Comparison of ENCODE assay signal across 15 cellular contexts in the genomic region with DNA sequence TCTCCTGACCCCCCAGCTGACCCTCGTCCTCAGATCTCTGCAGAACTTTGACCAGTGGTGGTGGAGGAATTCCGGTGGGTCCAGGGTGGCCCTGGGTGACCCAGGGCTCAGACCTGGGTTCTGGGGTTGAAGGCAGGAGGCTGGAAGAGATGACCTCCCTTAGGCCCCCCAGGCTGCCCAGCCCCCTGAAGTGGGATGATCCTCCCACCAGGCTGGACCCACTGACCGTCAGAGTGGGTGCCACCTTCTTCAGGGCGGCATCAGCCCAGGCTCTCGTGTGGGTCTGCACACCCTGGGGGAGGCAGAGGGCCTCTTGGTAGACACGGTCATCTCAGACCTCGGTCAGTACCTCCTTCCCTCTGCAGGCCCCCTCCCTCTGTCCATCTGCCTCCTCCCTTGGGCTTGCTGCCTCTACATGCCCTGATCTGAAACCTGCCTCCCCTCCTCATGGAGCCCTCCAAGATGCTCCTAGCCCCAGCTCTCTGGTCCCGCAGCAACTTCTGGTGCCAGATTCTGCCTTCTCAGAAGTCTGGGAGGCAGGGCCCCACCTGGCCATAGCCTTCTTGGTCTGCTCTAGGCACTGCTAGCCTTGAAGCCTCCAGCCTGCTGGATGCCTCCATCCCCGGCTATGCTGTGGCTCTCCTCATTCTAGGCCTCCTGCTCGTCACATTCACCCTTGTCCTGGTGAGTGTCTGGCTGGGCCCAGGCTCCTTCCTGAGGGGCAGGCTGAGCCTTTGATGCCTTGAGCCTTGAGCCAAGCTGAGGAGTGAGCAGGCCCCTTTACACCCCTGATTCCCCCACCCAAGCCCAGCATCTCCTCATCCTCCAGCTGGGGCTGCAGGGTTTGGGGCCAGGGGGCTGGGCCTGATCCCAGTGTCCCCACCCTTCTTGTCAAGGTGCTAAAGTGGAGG. TPM values are rescaled to one million over a fixed set of nuclear protein-coding genes. Genes with fewer than 3 reads are reported as not detected.
DNase-seq lines count a peak whose midpoint lies in the region; ATAC-seq and TF ChIP-seq lines count a peak whose summit lies in the region.
"Had no signal": no experiment of that assay in that cellular context is flagged by ENCODE, and none has a peak within 500 bp of the region (broad histone marks: within the 10 kb centered on the region; RNA-seq: fewer than 3 reads in every experiment).

No MANE protein-coding gene starts in this region.

- H3K14ac ChIP-seq in IMR-90 (replicated peaks; ENCODE audit: low read depth, low read length), result no peak overlapping the region

- no peak overlapping the region for H3K4me2 ChIP-seq in IMR-90 (ENCODE audit: low read depth, low read length)
- H3K4me2 ChIP-seq: BLaER1 treated with 17β-estradiol and CSF1 and Interleukin-3, amounts not matched to agents 10 nM and 100 nM had no signal

- dilution Hi-C loops in IMR-90 (cut with HindIII; ENCODE audit: low sequenced_read_pairs, unreplicated experiment), result no loop called here

- no peak for ATAC-seq in IMR-90 (ENCODE audit: low read depth)
- no peak for ATAC-seq in GM19397 (IDR thresholded peaks at IDR 0.05; ENCODE audit: unreplicated experiment)
- ATAC-seq: CD8-positive, alpha-beta T cell; HepG2 had no signal

- DNase-seq in IMR-90, result no peak
- DNase-seq in mesenteric fat pad (ENCODE audit: low spot score), result peak; percentile 85
- peak; percentile 59 for DNase-seq in posterior vena cava (ENCODE audit: low spot score)
- no peak for DNase-seq in NCI-H1694 treated with DMSO at 0.1 percent for 48 hours (lab: John Stamatoyannopoulos, UW)
- DNase-seq in EL, result no peak
- DNase-seq: Calu3; CD8-positive, alpha-beta T cell; DMS53; DND-41 had no signal

- H3K56ac ChIP-seq in IMR-90 (ENCODE audit: extremely low read depth, insufficient read depth, low read length), result no peak overlapping the region

- no peak overlapping the region for H3K27ac ChIP-seq in IMR-90 (ENCODE audit: insufficient read depth, low read length)
- H3K27ac ChIP-seq: BLaER1 treated with 17β-estradiol and CSF1 and Interleukin-3, amounts not matched to agents 10 nM and 100 nM had no signal

- peaks cover 29% of the 10 kb centered on the region for H3K4me1 Mint-ChIP-seq in dendritic cell treated with granulocyte-macrophage colony-stimulating factor and Interleukin-4, amounts not matched to agents 40 ng/mL and 50 ng/mL, for 4 days (ENCODE audit: low read depth)

- H3K4ac ChIP-seq in IMR-90 (ENCODE audit: low read depth, low read length), result no peak overlapping the region

- no TSS peak for BruUV-seq in IMR-90 (replicated peaks; lab: Mats Ljungman, UMichigan)

- H4K91ac ChIP-seq in IMR-90 (ENCODE audit: insufficient read depth, low read depth, low read length), result no peak overlapping the region

- H3K23ac ChIP-seq in IMR-90 (ENCODE audit: low read depth, low read length), result no peak overlapping the region

- H3K27me3 Mint-ChIP-seq in dendritic cell treated with granulocyte-macrophage colony-stimulating factor and Interleukin-4, amounts not matched to agents 40 ng/mL and 50 ng/mL, for 4 days, result no peaks in the 10 kb centered on the region
- H3K27me3 Mint-ChIP-seq: B cell had no signal

- H3K79me1 ChIP-seq in IMR-90 (ENCODE audit: low read depth in 1 of 2, low read length in 2 of 2), result peaks cover 0 to 6% of the 10 kb centered on the region in 2 experiments; a peak in 1 of 4 replicates

- H2AK5ac ChIP-seq in IMR-90 (ENCODE audit: low read depth, low read length), result no peak overlapping the region

- H4K8ac ChIP-seq in IMR-90 (ENCODE audit: low read depth in 2 of 2, low read length in 2 of 2), result no peak overlapping the region

- no peaks in the 10 kb centered on the region for H3K9me3 Mint-ChIP-seq in dendritic cell treated with granulocyte-macrophage colony-stimulating factor and Interleukin-4, amounts not matched to agents 40 ng/mL and 50 ng/mL, for 4 days
- H3K9me3 Mint-ChIP-seq: CD8-positive, alpha-beta T cell had no signal

- no peak for TF ChIP-seq POLR2A in IMR-90 (IDR thresholded peaks at IDR 0.05; ENCODE audit: low read depth, low read length)

- H3K36me3 Mint-ChIP-seq in dendritic cell treated with granulocyte-macrophage colony-stimulating factor and Interleukin-4, amounts not matched to agents 40 ng/mL and 50 ng/mL, for 4 days (ENCODE audit: low read depth), result peaks cover 6% of the 10 kb centered on the region
- H3K36me3 Mint-ChIP-seq: CD8-positive, alpha-beta T cell had no signal

- H4K20me1 ChIP-seq in IMR-90 (ENCODE audit: insufficient read depth, low read length), result no peaks in the 10 kb centered on the region
- H4K20me1 ChIP-seq: BLaER1 treated with 17β-estradiol and CSF1 and Interleukin-3, amounts not matched to agents 10 nM and 100 nM had no signal

- H3K4me1 ChIP-seq in IMR-90 (ENCODE audit: control insufficient read depth, insufficient read depth, low read length), result peaks cover 2% of the 10 kb centered on the region

- 88% methylated on average over 4 of the region's 10 CpGs; no CpG with 5 or more reads in 1 of the 2 experiments for WGBS in IMR-90 (ENCODE audit: extremely low coverage in 2 of 2, insufficient read length in 1 of 2), 2 experiments

- TF ChIP-seq CTCF in IMR-90 (conservative IDR thresholded peaks at IDR 0.05; ENCODE audit: low read depth, low read length), result no peak

- no peak overlapping the region for H3K18ac ChIP-seq in IMR-90 (ENCODE audit: low read depth, low read length)

- H3K4me3 Mint-ChIP-seq in dendritic cell treated with granulocyte-macrophage colony-stimulating factor and Interleukin-4, amounts not matched to agents 40 ng/mL and 50 ng/mL, for 4 days, result no peak overlapping the region
- H3K4me3 Mint-ChIP-seq: B cell; CD8-positive, alpha-beta T cell had no signal

- H3K27me3 ChIP-seq in IMR-90 (ENCODE audit: control insufficient read depth, insufficient read depth, low read length), result no peaks in the 10 kb centered on the region; the same call in 1 of the 2 replicates
- H3K27me3 ChIP-seq: BLaER1 treated with 17β-estradiol and CSF1 and Interleukin-3, amounts not matched to agents 10 nM and 100 nM had no signal

- POLR2A ChIA-PET in IMR-90 (lab: Charles Lee; ENCODE audit: unreplicated experiment), result no interaction called here

- H2AFZ ChIP-seq in IMR-90 (replicated peaks; ENCODE audit: low read length, poor library complexity), result peak overlapping the region; percentile 23

- H3K9me1 ChIP-seq in IMR-90 (ENCODE audit: insufficient read depth, low read length), result peaks cover 3% of the 10 kb centered on the region

- H3K27ac Mint-ChIP-seq in dendritic cell treated with granulocyte-macrophage colony-stimulating factor and Interleukin-4, amounts not matched to agents 40 ng/mL and 50 ng/mL, for 4 days, result peak overlapping the region; percentile 39
- H3K27ac Mint-ChIP-seq: B cell; CD8-positive, alpha-beta T cell had no signal

- in situ Hi-C loops in IMR-90 (cut with MboI; ENCODE audit: low sequenced_read_pairs), result no loop called here

- H2BK120ac ChIP-seq in IMR-90 (ENCODE audit: low read depth, low read length), result no peak overlapping the region

- no peaks in the 10 kb centered on the region for H3K36me3 ChIP-seq in IMR-90 (ENCODE audit: control insufficient read depth, insufficient read depth, low read length)
- H3K36me3 ChIP-seq: BLaER1 treated with 17β-estradiol and CSF1 and Interleukin-3, amounts not matched to agents 10 nM and 100 nM; HAP-1 had no signal

- H2BK15ac ChIP-seq in IMR-90 (ENCODE audit: low read depth, low read length), result no peak overlapping the region

- no peak for TF ChIP-seq RAD21 in IMR-90 (IDR thresholded peaks at IDR 0.05; ENCODE audit: low read length)

- H4K5ac ChIP-seq in IMR-90 (ENCODE audit: low read depth, low read length), result no peak overlapping the region

- no peak overlapping the region for H2BK5ac ChIP-seq in IMR-90 (ENCODE audit: low read depth, low read length, poor library complexity, severe bottlenecking)

- no peak overlapping the region for H2BK20ac ChIP-seq in IMR-90 (ENCODE audit: low read depth, low read length)

- H3K4me3 ChIP-seq in IMR-90 (ENCODE audit: insufficient read depth, low read depth, low read length), result no peak overlapping the region
- H3K4me3 ChIP-seq: BLaER1 treated with 17β-estradiol and CSF1 and Interleukin-3, amounts not matched to agents 10 nM and 100 nM; HAP-1 had no signal

- no peak overlapping the region for H2AK9ac ChIP-seq in IMR-90 (replicated peaks; ENCODE audit: low read depth, low read length, poor library complexity)

- intact Hi-C loops in IMR-90 (cut with micrococcal nuclease), result no loop called here
- intact Hi-C loops in dendritic cell treated with granulocyte-macrophage colony-stimulating factor and Interleukin-4, amounts not matched to agents 40 ng/mL and 50 ng/mL, for 4 days (cut with micrococcal nuclease), result no loop called here
- intact Hi-C loops in posterior vena cava (cut with DNase I), result loop anchor here in 1 of 2 donors (5.0 kb wide), 1 partner anchor 1129 kb away; no protein-coding TSS in a partner anchor

- H3K9me3 ChIP-seq in IMR-90 (ENCODE audit: control insufficient read depth, insufficient read depth, low read length), result no peaks in the 10 kb centered on the region
- H3K9me3 ChIP-seq: BLaER1 treated with 17β-estradiol and CSF1 and Interleukin-3, amounts not matched to agents 10 nM and 100 nM; HAP-1 had no signal

- H3K9ac ChIP-seq in IMR-90 (ENCODE audit: low read depth, low read length), result no peak overlapping the region
- H3K9ac ChIP-seq: BLaER1 treated with 17β-estradiol and CSF1 and Interleukin-3, amounts not matched to agents 10 nM and 100 nM had no signal

- CTCF ChIA-PET in IMR-90 (lab: Yijun Ruan, JAX), result no interaction called here

TF ChIP-seq in IMR-90, 13 proteins besides CTCF, POLR2A, EP300 and RAD21 (continues in another document):
- TF ChIP-seq, protein P1, sequence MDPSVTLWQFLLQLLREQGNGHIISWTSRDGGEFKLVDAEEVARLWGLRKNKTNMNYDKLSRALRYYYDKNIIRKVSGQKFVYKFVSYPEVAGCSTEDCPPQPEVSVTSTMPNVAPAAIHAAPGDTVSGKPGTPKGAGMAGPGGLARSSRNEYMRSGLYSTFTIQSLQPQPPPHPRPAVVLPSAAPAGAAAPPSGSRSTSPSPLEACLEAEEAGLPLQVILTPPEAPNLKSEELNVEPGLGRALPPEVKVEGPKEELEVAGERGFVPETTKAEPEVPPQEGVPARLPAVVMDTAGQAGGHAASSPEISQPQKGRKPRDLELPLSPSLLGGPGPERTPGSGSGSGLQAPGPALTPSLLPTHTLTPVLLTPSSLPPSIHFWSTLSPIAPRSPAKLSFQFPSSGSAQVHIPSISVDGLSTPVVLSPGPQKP (IDR thresholded peaks at IDR 0.05; ENCODE audit: borderline replicate concordance, low read depth, low read length), result no peak
- TF ChIP-seq CEBPB (IDR thresholded peaks at IDR 0.05; ENCODE audit: low read depth, low read length), result no peak

RNA-seq across cellular contexts. Expression of a gene that starts 49.1 kb away (rescaled TPM):
- total RNA-seq in IMR-90 (2012; rRNA removed) (12.4 and 14.7 TPM in 2 replicates), mesenteric fat pad (105 TPM), posterior vena cava (100 to 1,000 TPM in 1 of 2 donors, 10 to 100 TPM in 1; 90.4 to 134 TPM)
- 28.4 and 35.6 TPM in 2 replicates for polyA plus RNA-seq in IMR-90 (2012; rRNA removed)
- polyA plus RNA-seq in IMR-90 (2012; cell fraction: cytosol; rRNA removed), result 15.6 and 23.3 TPM in 2 replicates
- polyA plus RNA-seq in IMR-90 (2012; cell fraction: nucleus; rRNA removed; ENCODE audit: low replicate concordance), result 24.1 and 69.4 TPM in 2 replicates
- total RNA-seq: Calu3; CD8-positive, alpha-beta T cell had no signal

Comparison
In these comparisons a context has a peak if more than half of its experiments do, and no peak if none do; other contexts are left out.
1. DNase-seq: peak in mesenteric fat pad (single experiment) and posterior vena cava (single experiment); none in IMR-90 (single experiment), NCI-H1694 treated with DMSO at 0.1 percent for 48 hours (single experiment) and EL (single experiment).